1 cellular context compared by ENCODE assay signal in the genomic region with DNA sequence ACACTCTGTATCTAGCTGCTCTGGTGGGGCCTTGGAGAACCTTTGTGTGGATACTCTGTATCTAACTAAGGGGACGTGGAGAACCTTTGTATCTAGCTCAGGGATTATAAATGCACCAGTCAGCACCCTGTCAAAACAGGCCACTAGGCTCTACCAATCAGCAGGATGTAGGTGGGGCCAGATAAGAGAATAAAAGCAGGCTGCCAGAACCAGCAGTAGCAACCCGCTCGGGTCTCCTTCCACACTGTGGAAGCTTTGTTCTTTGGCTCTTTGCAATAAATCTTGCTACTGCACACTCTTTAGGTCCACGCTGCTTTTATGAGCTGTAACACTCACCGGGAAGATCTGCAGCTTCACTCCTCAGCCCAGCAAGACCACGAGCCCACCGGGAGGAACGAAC.
A peak's percentile ranks its signal among the peaks of the same experiment; 100 is the strongest.
TF ChIP-seq lines count a peak whose summit lies in the region.

No MANE protein-coding gene starts in this region.

TF ChIP-seq in K562, 482 proteins besides CTCF, POLR2A, EP300 and RAD21 (continued from another document):
- TF ChIP-seq SREBF1 (IDR thresholded peaks at IDR 0.05; ENCODE audit: borderline replicate concordance, low read depth, low read length) (peak; percentile 66; the same call in 1 of the 2 replicates), ZNF316 (IDR thresholded peaks at IDR 0.05) (peak; percentile 43), NFIC (IDR thresholded peaks at IDR 0.05) (peak; percentile 31; the same call in 1 of the 2 replicates)
